In genomic region chr1:235741294-235741693, GRCh38 we compare ENCODE assay signal across 1 cellular context.
TF ChIP-seq lines count a peak whose summit lies in the region.

No MANE protein-coding gene starts in this region.

TF ChIP-seq in HCT116, 20 proteins besides CTCF, POLR2A, EP300 and RAD21 (continued from another document):
- TF ChIP-seq ZNF274 (IDR thresholded peaks at IDR 0.05; ENCODE audit: low read depth, low read length) (no peak), ZBTB33 (IDR thresholded peaks at IDR 0.05; ENCODE audit: extremely low read depth, insufficient replicate concordance, low read length) (no peak), SP1 (IDR thresholded peaks at IDR 0.05; ENCODE audit: low read depth) (no peak)
